In the genomic region with DNA sequence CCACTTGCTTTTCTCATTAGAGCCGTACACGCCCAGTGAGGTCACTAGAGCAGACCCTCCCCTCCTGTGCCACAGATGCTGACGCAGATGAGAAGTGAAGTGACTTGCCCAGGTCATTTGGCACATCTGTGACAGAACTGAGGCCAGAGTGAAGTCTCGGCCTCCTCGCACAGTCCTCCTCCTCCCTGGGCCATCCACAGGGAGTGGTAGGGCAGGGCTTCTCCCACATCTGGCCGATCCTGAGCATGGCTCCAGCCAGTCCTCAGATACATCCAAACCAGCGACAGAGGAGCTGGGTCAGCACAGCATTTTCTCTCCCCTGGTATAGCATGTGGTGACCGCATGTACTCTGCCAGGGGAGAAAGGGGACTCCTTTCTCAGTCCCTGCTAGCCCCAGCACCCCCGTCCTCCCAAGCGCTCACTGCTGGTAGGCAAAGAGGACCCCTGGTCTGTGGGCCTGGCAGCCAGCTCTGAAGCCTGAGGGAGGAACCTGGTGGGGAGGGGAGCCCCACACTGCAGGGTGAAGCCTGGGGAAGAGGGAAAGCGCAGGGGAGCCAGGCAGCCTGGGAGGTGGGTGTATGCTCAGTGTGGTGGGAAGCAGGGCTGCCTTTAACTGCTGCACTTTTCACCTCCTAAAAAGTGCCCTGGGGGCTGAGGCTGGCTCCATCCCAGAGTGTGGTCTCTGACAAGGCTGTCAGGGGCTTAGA, we compare ENCODE assay signal across 21 cellular contexts. TPM values are rescaled to one million over a fixed set of nuclear protein-coding genes. Genes with fewer than 3 reads are reported as not detected.
DNase-seq lines count a peak whose midpoint lies in the region; ATAC-seq, FAIRE-seq and TF ChIP-seq lines count a peak whose summit lies in the region.
"Had no signal": no experiment of that assay in that cellular context is flagged by ENCODE, and none has a peak within 500 bp of the region (broad histone marks: within the 10 kb centered on the region; RNA-seq: fewer than 3 reads in every experiment).

No MANE protein-coding gene starts in this region.

- H2AFZ ChIP-seq in IMR-90 (replicated peaks; ENCODE audit: low read length, poor library complexity) (peak overlapping the region; percentile 33), SK-N-SH (ENCODE audit: low read depth) (no peak overlapping the region)
- H2AFZ ChIP-seq: PC-9 had no signal

- TF ChIP-seq POLR2A in IMR-90 (IDR thresholded peaks at IDR 0.05; ENCODE audit: low read depth, low read length) (no peak), spleen (IDR thresholded peaks at IDR 0.05) (no peak)

- H2BK15ac ChIP-seq in IMR-90 (ENCODE audit: low read depth, low read length): no peak overlapping the region; the same call in 2 of the 3 replicates

- CTCF ChIA-PET in IMR-90 (lab: Yijun Ruan, JAX): no interaction called here
- CTCF ChIA-PET in SK-N-SH (lab: Yijun Ruan, JAX): interaction anchor here (0.7 to 9.4 kb wide), 14 partner anchors 13 to 384 kb away, joined by 3 to 133 read pairs (median 4); partner anchors contain the start of gene TBX2

- POLR2A ChIA-PET in IMR-90 (lab: Charles Lee; ENCODE audit: unreplicated experiment) (interaction anchor here (0.6 kb wide), 1 partner anchor 171 kb away, joined by 3 read pairs; no protein-coding TSS in a partner anchor), SK-N-SH (lab: Yijun Ruan, JAX) (interaction anchor here (0.5 to 7.5 kb wide), 10 partner anchors 12 to 243 kb away, joined by 3 to 105 read pairs (median 4); partner anchors contain the start of gene TBX2)

- H2BK5ac ChIP-seq in IMR-90 (ENCODE audit: low read depth, low read length, poor library complexity, severe bottlenecking): no peak overlapping the region

- H3K4me1 ChIP-seq in IMR-90 (ENCODE audit: control insufficient read depth, insufficient read depth, low read length) (peaks cover 7% of the 10 kb centered on the region), SK-N-SH (ENCODE audit: control insufficient read depth in 1 of 2, insufficient read depth in 2 of 2, low read depth in 1 of 2, low read length in 1 of 2) (peaks cover 0 to 91% of the 10 kb centered on the region in 2 experiments; a peak in 3 of 4 replicates), kidney (ENCODE audit: control insufficient read depth in 1 of 2, insufficient read depth in 1 of 2, low read depth in 1 of 2, low read length in 2 of 2) (peaks cover 15 to 17% of the 10 kb centered on the region in 2 donors), spleen (peaks cover 0 to 4% (median 2%) of the 10 kb centered on the region in 6 donors)

- H3K27ac ChIP-seq in IMR-90 (ENCODE audit: insufficient read depth, low read length) (no peak overlapping the region), SK-N-SH (ENCODE audit: low read depth in 2 of 2, low read length in 1 of 2) (peak overlapping the region; percentile 34 to 97; a peak in 3 of 4 replicates), kidney (ENCODE audit: low read depth in 2 of 2, low read length in 2 of 2) (no peak overlapping the region), spleen (no peak overlapping the region), WERI-Rb-1 (no peak overlapping the region; the same call in 1 of the 2 replicates)
- H3K27ac ChIP-seq: HL-60, KMS-11, PC-9 had no signal

- H3K9me3 ChIP-seq in IMR-90 (ENCODE audit: control insufficient read depth, insufficient read depth, low read length) (no peaks in the 10 kb centered on the region), SK-N-SH (no peaks in the 10 kb centered on the region), kidney (ENCODE audit: control insufficient read depth in 1 of 2, low read length in 2 of 2) (no peaks in the 10 kb centered on the region), spleen (no peaks in the 10 kb centered on the region), WERI-Rb-1 (ENCODE audit: severe bottlenecking) (no peaks in the 10 kb centered on the region)

- no peak overlapping the region for H3K23ac ChIP-seq in IMR-90 (ENCODE audit: low read depth, low read length)

- no peaks in the 10 kb centered on the region for H3F3A ChIP-seq in SK-N-SH (replicated peaks; ENCODE audit: insufficient read depth)

- H4K20me1 ChIP-seq in IMR-90 (ENCODE audit: insufficient read depth, low read length) (no peaks in the 10 kb centered on the region), SK-N-SH (ENCODE audit: insufficient read depth) (no peaks in the 10 kb centered on the region)

- no peak overlapping the region for H3K18ac ChIP-seq in IMR-90 (ENCODE audit: low read depth, low read length)

- peak in 1 of 2 experiments; percentile 88; a peak in 2 of 4 replicates for TF ChIP-seq EP300 in SK-N-SH (IDR thresholded peaks at IDR 0.05; ENCODE audit: borderline replicate concordance in 1 of 2, low read depth in 1 of 2, low read length in 1 of 2)

- no peaks in the 10 kb centered on the region for H3K9me2 ChIP-seq in SK-N-SH

- H3K9me1 ChIP-seq in IMR-90 (ENCODE audit: insufficient read depth, low read length): peaks cover 24% of the 10 kb centered on the region

- H3K79me1 ChIP-seq in IMR-90 (ENCODE audit: low read depth in 1 of 2, low read length in 2 of 2): peaks cover 4 to 53% of the 10 kb centered on the region in 2 experiments; a peak in 3 of 4 replicates

- H3K36me3 ChIP-seq in IMR-90 (ENCODE audit: control insufficient read depth, insufficient read depth, low read length) (no peaks in the 10 kb centered on the region), SK-N-SH (replicated peaks in 1 of 2; ENCODE audit: control insufficient read depth in 1 of 2, insufficient read depth in 2 of 2, low read length in 1 of 2) (no peaks in the 10 kb centered on the region), kidney (ENCODE audit: control insufficient read depth in 1 of 2, insufficient read depth in 2 of 2, low read length in 2 of 2) (no peaks in the 10 kb centered on the region), spleen (peaks cover 0 to 4% (median 0%) of the 10 kb centered on the region in 6 donors), WERI-Rb-1 (no peaks in the 10 kb centered on the region)

- H3K79me2 ChIP-seq in SK-N-SH (ENCODE audit: insufficient read depth): no peaks in the 10 kb centered on the region

- in situ Hi-C loops in IMR-90 (cut with MboI; ENCODE audit: low sequenced_read_pairs): no loop called here

- 100% methylated on average over 3 of the region's 11 CpGs; no CpG with 5 or more reads in 1 of the 2 experiments for WGBS in IMR-90 (ENCODE audit: extremely low coverage in 2 of 2, insufficient read length in 1 of 2), 2 experiments
- 91% methylated on average over 11 of the region's 11 CpGs for WGBS in SK-N-SH (ENCODE audit: low lambda C conversion rate)
- 93 to 97% (median 93%) methylated on average over 11 of the region's 11 CpGs for WGBS in spleen, 5 donors

- FAIRE-seq in kidney (lab: Jason Lieb, UNC): no peak
- FAIRE-seq: D721Med had no signal

- no peak overlapping the region for H2BK20ac ChIP-seq in IMR-90 (ENCODE audit: low read depth, low read length)

- H2AK9ac ChIP-seq in IMR-90 (replicated peaks; ENCODE audit: low read depth, low read length, poor library complexity): peak overlapping the region; percentile 47

- H3K27me3 ChIP-seq in IMR-90 (ENCODE audit: control insufficient read depth, insufficient read depth, low read length): no peaks in the 10 kb centered on the region
- no peaks in the 10 kb centered on the region for H3K27me3 ChIP-seq in SK-N-SH (ENCODE audit: insufficient read depth)
- H3K27me3 ChIP-seq in spleen (replicated peaks in 1 of 7): peaks cover 0 to 10% (median 0%) of the 10 kb centered on the region in 7 donors
- no peaks in the 10 kb centered on the region for H3K27me3 ChIP-seq in WERI-Rb-1 (ENCODE audit: insufficient read depth, low read depth, severe bottlenecking)

- H4K8ac ChIP-seq in IMR-90 (ENCODE audit: low read depth in 2 of 2, low read length in 2 of 2): no peak overlapping the region

- no peak overlapping the region; the same call in 1 of the 2 replicates for H2BK120ac ChIP-seq in IMR-90 (ENCODE audit: low read depth, low read length)

- no peak for ATAC-seq in IMR-90 (ENCODE audit: low read depth)
- ATAC-seq in GM21360 (IDR thresholded peaks at IDR 0.05; ENCODE audit: unreplicated experiment): no peak
- ATAC-seq: CD8-positive, alpha-beta T cell had no signal

- DNase-seq in IMR-90 (no peak), SK-N-SH (peak; percentile 91), kidney (peak; percentile 68), spleen (peak; percentile 61), activated gamma-delta T cell (lab: John Stamatoyannopoulos, UW) (no peak), WERI-Rb-1 (no peak)
- DNase-seq: CD8-positive, alpha-beta T cell; DND-41; GF-D8; GOT3; HFFc6; NCI-H1092 treated with DMSO at 0.1 percent for 48 hours; NCI-H1694 treated with DMSO at 0.1 percent for 48 hours; NCI-H446; NCI-H774; PC-9; SIG-M5 had no signal

- no peak overlapping the region for H3K56ac ChIP-seq in IMR-90 (ENCODE audit: extremely low read depth, insufficient read depth, low read length)

- no peak overlapping the region for H3K9ac ChIP-seq in IMR-90 (ENCODE audit: low read depth, low read length)
- H3K9ac ChIP-seq in SK-N-SH: no peak overlapping the region
- no peak overlapping the region for H3K9ac ChIP-seq in kidney (ENCODE audit: low read length in 2 of 2)
- H3K9ac ChIP-seq: KMS-11 had no signal

- H3K4me3 ChIP-seq in IMR-90 (ENCODE audit: insufficient read depth, low read depth, low read length) (no peak overlapping the region), SK-N-SH (ENCODE audit: low read depth in 2 of 2, low read length in 1 of 2) (no peak overlapping the region), kidney (ENCODE audit: low read length in 2 of 2) (no peak overlapping the region), spleen (no peak overlapping the region), WERI-Rb-1 (ENCODE audit: low read depth, low read length) (no peak overlapping the region)
- H3K4me3 ChIP-seq: PC-9 had no signal

- H3K4me2 ChIP-seq in IMR-90 (ENCODE audit: low read depth, low read length) (no peak overlapping the region), SK-N-SH (no peak overlapping the region)
- H3K4me2 ChIP-seq: KMS-11, PC-9 had no signal

- no peak overlapping the region for H4K5ac ChIP-seq in IMR-90 (ENCODE audit: low read depth, low read length)

- dilution Hi-C loops in IMR-90 (cut with HindIII; ENCODE audit: low sequenced_read_pairs, unreplicated experiment): no loop called here

- no peak overlapping the region for H3K4ac ChIP-seq in IMR-90 (ENCODE audit: low read depth, low read length)

- intact Hi-C loops in IMR-90 (cut with micrococcal nuclease) (no loop called here), kidney (cut with DNase I) (no loop called here), spleen (cut with DNase I; ENCODE audit: low total_unique reads) (loop anchor here (10.0 kb wide), 1 partner anchor 380 kb away; no protein-coding TSS in a partner anchor)

- no peak overlapping the region for H4K91ac ChIP-seq in IMR-90 (ENCODE audit: insufficient read depth, low read depth, low read length)

- no peak for TF ChIP-seq RAD21 in IMR-90 (IDR thresholded peaks at IDR 0.05; ENCODE audit: low read length)
- TF ChIP-seq RAD21 in SK-N-SH (IDR thresholded peaks at IDR 0.05; ENCODE audit: low read length): no peak

- BruUV-seq in IMR-90 (replicated peaks; lab: Mats Ljungman, UMichigan): no TSS peak

- H3K14ac ChIP-seq in IMR-90 (replicated peaks; ENCODE audit: low read depth, low read length): no peak overlapping the region

- no peak for TF ChIP-seq CTCF in IMR-90 (conservative IDR thresholded peaks at IDR 0.05; ENCODE audit: low read depth, low read length)
- no peak for TF ChIP-seq CTCF in SK-N-SH (IDR thresholded peaks at IDR 0.05)
- TF ChIP-seq CTCF in kidney (IDR thresholded peaks at IDR 0.05; ENCODE audit: borderline replicate concordance, extremely low read depth, insufficient read depth): no peak
- no peak for TF ChIP-seq CTCF in spleen (IDR thresholded peaks at IDR 0.05 in 8 of 11, conservative IDR thresholded peaks at IDR 0.05 in 3 of 11)
- TF ChIP-seq CTCF in WERI-Rb-1 (IDR thresholded peaks at IDR 0.05; ENCODE audit: low read depth, low read length): no peak

- peak overlapping the region; percentile 35; the same call in 1 of the 2 replicates for H2AK5ac ChIP-seq in IMR-90 (ENCODE audit: low read depth, low read length)

RNA-seq across cellular contexts. Expression of gene TBX2, which starts 15.1 kb away (rescaled TPM):
- 20.1 and 23.6 TPM in 2 replicates for total RNA-seq in IMR-90 (2012; rRNA removed)
- polyA plus RNA-seq in IMR-90 (2012; rRNA removed): 64.1 and 69.2 TPM in 2 replicates
- polyA plus RNA-seq in IMR-90 (2012; cell fraction: cytosol; rRNA removed): 41.5 and 81.3 TPM in 2 replicates
- 159 and 319 TPM in 2 replicates for polyA plus RNA-seq in IMR-90 (2012; cell fraction: nucleus; rRNA removed; ENCODE audit: low replicate concordance)
- polyA plus RNA-seq in SK-N-SH (2012; rRNA removed): 37.8 and 57.8 TPM in 2 replicates
- 28.9 and 45.2 TPM in 2 replicates for polyA plus RNA-seq in SK-N-SH (2012; cell fraction: cytosol; rRNA removed)
- 179 and 233 TPM in 2 replicates for polyA plus RNA-seq in SK-N-SH (2012; cell fraction: nucleus; rRNA removed)
- 66.4 TPM for total RNA-seq in kidney
- polyA plus RNA-seq in kidney (ENCODE audit: insufficient read depth, low read depth, low replicate concordance): 122 TPM
- 10 to 100 TPM; 10.1 to 57.6 (median 32.8) TPM for total RNA-seq in spleen
- 10 to 100 TPM in 2 of 3 donors, 1 to 10 TPM in 1; 6.4 to 21.0 (median 10.9) TPM for polyA plus RNA-seq in spleen
- total RNA-seq: CD8-positive, alpha-beta T cell had no signal

Comparison
In these comparisons a context has a peak if more than half of its experiments do, and no peak if none do; other contexts are left out.
1. DNase-seq: peak in SK-N-SH (single experiment), kidney (single experiment) and spleen (single experiment); none in IMR-90 (single experiment), activated gamma-delta T cell (single experiment) and WERI-Rb-1 (single experiment).
2. H3K27ac ChIP-seq: peak in SK-N-SH (2 of 2); none in IMR-90 (single experiment), kidney (0 of 2), spleen (0 of 8) and WERI-Rb-1 (single experiment).